In the genomic region with DNA sequence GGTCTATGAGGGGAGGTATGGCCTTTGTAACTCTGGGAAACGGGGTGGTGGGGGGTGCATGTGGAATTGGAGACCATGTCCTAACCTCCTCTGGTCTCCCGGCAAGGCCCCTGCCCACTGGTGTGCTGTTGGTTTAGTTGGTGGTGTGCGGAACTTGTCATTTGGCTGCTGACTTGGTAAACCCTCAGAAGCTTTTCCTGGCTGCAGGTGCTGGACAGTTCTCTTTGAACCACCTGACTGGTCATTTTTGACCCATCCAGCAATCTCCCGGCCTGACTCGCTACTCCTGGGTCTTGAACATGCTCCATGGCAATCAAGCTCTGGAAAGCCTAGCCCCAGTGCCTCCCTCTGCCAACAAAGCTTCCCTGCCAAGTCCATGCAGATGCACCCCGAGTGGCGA, we compare ENCODE assay signal across 30 cellular contexts.
"Had no signal": no experiment of that assay in that cellular context is flagged by ENCODE, and none has a peak within 500 bp of the region (broad histone marks: within the 10 kb centered on the region; RNA-seq: fewer than 3 reads in every experiment).

No MANE protein-coding gene starts in this region.

- H3K27ac ChIP-seq: colonic mucosa, epithelial cell of prostate, esophagus squamous epithelium, gastrocnemius medialis, heart left ventricle, hepatocyte, left lung had no signal

- H3K4me1 Mint-ChIP-seq: immature natural killer cell; memory B cell; naive thymus-derived CD4-positive, alpha-beta T cell; natural killer cell had no signal

- H3K27ac Mint-ChIP-seq: dendritic cell treated with granulocyte-macrophage colony-stimulating factor and Interleukin-4, amounts not matched to agents 40 ng/mL and 50 ng/mL, for 4 days; effector memory CD8-positive, alpha-beta T cell; endodermal cell; immature natural killer cell; memory B cell; naive thymus-derived CD4-positive, alpha-beta T cell; natural killer cell had no signal

- H3K4me2 ChIP-seq: hepatocyte had no signal

- H3K9me3 ChIP-seq: colonic mucosa, esophagus squamous epithelium, gastrocnemius medialis, heart left ventricle, left lung had no signal

- H2AFZ ChIP-seq: hepatocyte had no signal

- ATAC-seq: effector memory CD8-positive, alpha-beta T cell; esophagus mucosa; gastrocnemius medialis; heart left ventricle; left colon; left lung; left ventricle myocardium superior; naive thymus-derived CD4-positive, alpha-beta T cell; natural killer cell had no signal

- DNase-seq: colonic mucosa; cortex of kidney; effector CD8-positive, alpha-beta T cell; effector memory CD8-positive, alpha-beta T cell; endodermal cell; erythroblast; esophagus squamous epithelium; foreskin fibroblast; foreskin melanocyte; gastrocnemius medialis; heart left ventricle; hypothalamus; immature natural killer cell; islet precursor cell; kidney; kidney glomerular epithelial cell; left colon; left lung; left ventricle myocardium superior; mammary epithelial cell; mesendoderm; midbrain; naive thymus-derived CD4-positive, alpha-beta T cell; natural killer cell had no signal

- H3K4me3 Mint-ChIP-seq: dendritic cell treated with granulocyte-macrophage colony-stimulating factor and Interleukin-4, amounts not matched to agents 40 ng/mL and 50 ng/mL, for 4 days; effector memory CD8-positive, alpha-beta T cell; endodermal cell; immature natural killer cell; memory B cell; naive thymus-derived CD4-positive, alpha-beta T cell; natural killer cell had no signal

- H3K4me3 ChIP-seq: colonic mucosa, esophagus squamous epithelium, gastrocnemius medialis, heart left ventricle, hepatocyte, left lung, lung had no signal

- H3K9me3 Mint-ChIP-seq: dendritic cell treated with granulocyte-macrophage colony-stimulating factor and Interleukin-4, amounts not matched to agents 40 ng/mL and 50 ng/mL, for 4 days; effector memory CD8-positive, alpha-beta T cell; endodermal cell; immature natural killer cell; natural killer cell had no signal

- H3K27me3 Mint-ChIP-seq: dendritic cell treated with granulocyte-macrophage colony-stimulating factor and Interleukin-4, amounts not matched to agents 40 ng/mL and 50 ng/mL, for 4 days; effector memory CD8-positive, alpha-beta T cell; memory B cell; naive thymus-derived CD4-positive, alpha-beta T cell had no signal

- H3K4me1 ChIP-seq: colonic mucosa, esophagus squamous epithelium, gastrocnemius medialis, left lung had no signal

- H3K27me3 ChIP-seq: colonic mucosa, esophagus squamous epithelium, gastrocnemius medialis, heart left ventricle, hepatocyte, left lung had no signal

- H3K36me3 Mint-ChIP-seq: natural killer cell had no signal

- H3K79me2 ChIP-seq: hepatocyte had no signal

- H3K36me3 ChIP-seq: colonic mucosa, esophagus squamous epithelium, gastrocnemius medialis, heart left ventricle, left lung had no signal
